ENCODE assay signal across 8 cellular contexts in genomic region chr17:80261159-80261894, GRCh38. TPM values are rescaled to one million over a fixed set of nuclear protein-coding genes. Genes with fewer than 3 reads are reported as not detected.
DNase-seq lines count a peak whose midpoint lies in the region; ATAC-seq and TF ChIP-seq lines count a peak whose summit lies in the region.

No MANE protein-coding gene starts in this region.

- POLR2A ChIA-PET in activated CD8-positive, alpha-beta T cell treated with anti-CD3 and anti-CD28 coated beads for 36 hours (lab: Charles Lee): interaction anchor here (0.6 to 4.8 kb wide), 3 partner anchors 10 to 18 kb away, joined by 3 to 27 read pairs (median 3); no protein-coding TSS in a partner anchor

- no peak for TF ChIP-seq CTCF in activated CD8-positive, alpha-beta T cell treated with anti-CD3 and anti-CD28 coated beads for 36 hours (IDR thresholded peaks at IDR 0.05)
- TF ChIP-seq CTCF in endothelial cell (IDR thresholded peaks at IDR 0.05; ENCODE audit: unreplicated experiment) (no peak), mesothelial cell of epicardium (IDR thresholded peaks at IDR 0.05; ENCODE audit: unreplicated experiment) (no peak)

- peaks cover 18% of the 10 kb centered on the region for H3K36me3 Mint-ChIP-seq in activated CD8-positive, alpha-beta T cell treated with anti-CD3 and anti-CD28 coated beads for 36 hours (ENCODE audit: low read depth)
- H3K36me3 Mint-ChIP-seq in endothelial cell (ENCODE audit: low read depth, unreplicated experiment) (peaks cover 7% of the 10 kb centered on the region), mesothelial cell of epicardium (peaks cover 10% of the 10 kb centered on the region)

- ATAC-seq in activated CD8-positive, alpha-beta T cell treated with anti-CD3 and anti-CD28 coated beads for 36 hours: peak; percentile 17

- H3K27ac Mint-ChIP-seq in activated CD8-positive, alpha-beta T cell treated with anti-CD3 and anti-CD28 coated beads for 36 hours: peak overlapping the region; percentile 91
- H3K27ac Mint-ChIP-seq in endothelial cell (ENCODE audit: unreplicated experiment) (peak overlapping the region; percentile 98), mesothelial cell of epicardium (peak overlapping the region; percentile 85)

- no peaks in the 10 kb centered on the region for H3K27me3 Mint-ChIP-seq in activated CD8-positive, alpha-beta T cell treated with anti-CD3 and anti-CD28 coated beads for 36 hours
- peaks cover 18% of the 10 kb centered on the region for H3K27me3 Mint-ChIP-seq in endothelial cell (ENCODE audit: unreplicated experiment)
- H3K27me3 Mint-ChIP-seq in mesothelial cell of epicardium (ENCODE audit: low read depth): no peaks in the 10 kb centered on the region

- DNase-seq in SIG-M5 treated with dmso at 0.1 percent for 504 hours (lab: John Stamatoyannopoulos, UW; ENCODE audit: unreplicated experiment): peak; percentile 57
- no peak for DNase-seq in SIG-M5 (lab: John Stamatoyannopoulos, UW)
- peak; percentile 59 to 77 for DNase-seq in NCI-H524 (lab: John Stamatoyannopoulos, UW)
- DNase-seq in activated CD8-positive, alpha-beta T cell treated with anti-CD3 and anti-CD28 coated beads for 36 hours: peak; percentile 76
- peak; percentile 74 for DNase-seq in endothelial cell (ENCODE audit: low spot score)
- peak in 1 of 2 experiments; percentile 58 for DNase-seq in mesothelial cell of epicardium (ENCODE audit: low spot score in 2 of 2, unreplicated experiment in 2 of 2)
- DNase-seq in stimulated activated naive CD4-positive, alpha-beta T cell treated with Interleukin-2 at 50 U/mL for 16 hours (lab: John Stamatoyannopoulos, UW): peak; percentile 51
- DNase-seq in NCI-H1694 treated with DMSO at 0.1 percent for 48 hours (lab: John Stamatoyannopoulos, UW): no peak

- H3K4me1 Mint-ChIP-seq in activated CD8-positive, alpha-beta T cell treated with anti-CD3 and anti-CD28 coated beads for 36 hours (ENCODE audit: low read depth): peaks cover 54% of the 10 kb centered on the region
- H3K4me1 Mint-ChIP-seq in endothelial cell (ENCODE audit: unreplicated experiment) (peaks cover 26% of the 10 kb centered on the region), mesothelial cell of epicardium (peaks cover 14% of the 10 kb centered on the region)

- CTCF ChIA-PET in activated CD8-positive, alpha-beta T cell treated with anti-CD3 and anti-CD28 coated beads for 36 hours (lab: Charles Lee): no interaction called here

- peak overlapping the region; percentile 89 for H3K4me3 Mint-ChIP-seq in activated CD8-positive, alpha-beta T cell treated with anti-CD3 and anti-CD28 coated beads for 36 hours
- peak overlapping the region; percentile 98 for H3K4me3 Mint-ChIP-seq in endothelial cell (ENCODE audit: unreplicated experiment)
- peak overlapping the region; percentile 78 for H3K4me3 Mint-ChIP-seq in mesothelial cell of epicardium

- peaks cover 1% of the 10 kb centered on the region for H3K9me3 Mint-ChIP-seq in activated CD8-positive, alpha-beta T cell treated with anti-CD3 and anti-CD28 coated beads for 36 hours
- H3K9me3 Mint-ChIP-seq in endothelial cell (ENCODE audit: unreplicated experiment) (no peaks in the 10 kb centered on the region), mesothelial cell of epicardium (no peaks in the 10 kb centered on the region)

- intact Hi-C loops in activated CD8-positive, alpha-beta T cell treated with anti-CD3 and anti-CD28 coated beads for 36 hours (cut with micrococcal nuclease): no loop called here

RNA-seq across cellular contexts. Expression of gene RNF213, which starts 0.7 kb away (rescaled TPM):
- total RNA-seq in activated CD8-positive, alpha-beta T cell treated with anti-CD3 and anti-CD28 coated beads for 36 hours: 100 to 1,000 TPM; 131 to 142 TPM
- total RNA-seq in endothelial cell (ENCODE audit: unreplicated experiment): 110 TPM
- 62.6 to 76.7 TPM (median 63.4 TPM) in 3 replicates for total RNA-seq in mesothelial cell of epicardium

RNA-seq across cellular contexts. Expression of gene SLC26A11, which starts 41.1 kb away (rescaled TPM):
- total RNA-seq in activated CD8-positive, alpha-beta T cell treated with anti-CD3 and anti-CD28 coated beads for 36 hours: 1 to 10 TPM; 1.6 to 1.7 TPM
- total RNA-seq in endothelial cell (ENCODE audit: unreplicated experiment): 50.1 TPM
- 32.5 to 41.2 TPM (median 36.3 TPM) in 3 replicates for total RNA-seq in mesothelial cell of epicardium

RNA-seq across cellular contexts. Expression of gene SGSH, which starts 41.2 kb away (rescaled TPM):
- 1 to 10 TPM; 7.8 to 8.3 TPM for total RNA-seq in activated CD8-positive, alpha-beta T cell treated with anti-CD3 and anti-CD28 coated beads for 36 hours
- total RNA-seq in endothelial cell (ENCODE audit: unreplicated experiment) (76.0 TPM), mesothelial cell of epicardium (49.6 to 57.0 TPM (median 53.7 TPM) in 3 replicates)

Comparison
In these comparisons a context has a peak if more than half of its experiments do, and no peak if none do; other contexts are left out.
1. DNase-seq: peak in SIG-M5 treated with dmso at 0.1 percent for 504 hours (single experiment), NCI-H524 (2 of 2), activated CD8-positive, alpha-beta T cell treated with anti-CD3 and anti-CD28 coated beads for 36 hours (single experiment), endothelial cell (single experiment) and stimulated activated naive CD4-positive, alpha-beta T cell treated with Interleukin-2 at 50 U/mL for 16 hours (single experiment); none in SIG-M5 (single experiment) and NCI-H1694 treated with DMSO at 0.1 percent for 48 hours (single experiment).
2. RNA of gene SLC26A11, which starts 41.1 kb away (total RNA-seq): 50.1 TPM in endothelial cell (single experiment) and 32.5 to 41.2 TPM in mesothelial cell of epicardium; 1.6 to 1.7 TPM in activated CD8-positive, alpha-beta T cell treated with anti-CD3 and anti-CD28 coated beads for 36 hours; every median in the first group is over 10 times any median in the second.
3. Peak in every context shown above with its lines, with median percentiles within 50 percentile points of each other: H3K27ac Mint-ChIP-seq and H3K4me3 Mint-ChIP-seq.